In the genomic region with DNA sequence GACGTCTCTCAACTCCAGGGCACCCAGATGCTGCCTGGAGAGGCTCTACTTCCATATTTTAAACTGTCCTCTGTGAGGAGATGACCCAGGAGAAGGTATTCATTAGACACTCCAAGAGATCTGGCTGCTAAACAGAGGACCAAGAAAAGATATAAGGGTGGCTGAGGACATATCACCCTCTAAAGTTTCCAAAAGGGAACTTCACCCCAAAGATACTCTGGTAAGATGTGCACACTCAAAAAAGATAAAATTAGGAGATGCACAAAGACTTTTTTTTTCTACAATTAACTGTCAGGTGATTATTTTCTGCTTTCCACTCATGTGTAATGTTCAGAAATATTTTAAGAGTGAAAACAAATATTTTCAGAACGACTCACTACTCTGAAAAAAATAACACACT, we compare ENCODE assay signal across 8 cellular contexts. TPM values are rescaled to one million over a fixed set of nuclear protein-coding genes. Genes with fewer than 3 reads are reported as not detected.
DNase-seq lines count a peak whose midpoint lies in the region; ATAC-seq and TF ChIP-seq lines count a peak whose summit lies in the region.

No MANE protein-coding gene starts in this region.

- TF ChIP-seq CTCF in AG04450 (IDR thresholded peaks at IDR 0.05; ENCODE audit: low read depth, low read length) = 0 out of 2 replicates have a peak, but pooled peaks have one; percentile 7

- peaks cover 6% of the 10 kb centered on the region; the same call in 1 of the 2 replicates for H3K4me1 ChIP-seq in HAP-1

- intact Hi-C loops in activated CD4-positive, alpha-beta memory T cell treated with anti-CD3 and anti-CD28 coated beads for 36 hours (cut with micrococcal nuclease) = no loop called here
- intact Hi-C loops in left colon (cut with DNase I, micrococcal nuclease) = no loop called here

- CTCF ChIA-PET in AG04450 (lab: Charles Lee) = no interaction called here
- CTCF ChIA-PET in activated CD4-positive, alpha-beta memory T cell treated with anti-CD3 and anti-CD28 coated beads for 36 hours (lab: Charles Lee) = no interaction called here

- peak overlapping the region; percentile 83; the same call in 1 of the 2 replicates for H3K4me3 ChIP-seq in AG04450 (ENCODE audit: low read depth, low read length)
- peak overlapping the region; percentile 94 for H3K4me3 ChIP-seq in HAP-1

- peaks cover 24% of the 10 kb centered on the region for H3K4me1 Mint-ChIP-seq in activated CD4-positive, alpha-beta memory T cell treated with anti-CD3 and anti-CD28 coated beads for 36 hours (ENCODE audit: low read depth)
- H3K4me1 Mint-ChIP-seq in immature natural killer cell = peaks cover 29 to 33% of the 10 kb centered on the region in 2 donors

- peaks cover 16% of the 10 kb centered on the region for H3K9me3 Mint-ChIP-seq in activated CD4-positive, alpha-beta memory T cell treated with anti-CD3 and anti-CD28 coated beads for 36 hours
- H3K9me3 Mint-ChIP-seq in immature natural killer cell = no peaks in the 10 kb centered on the region

- POLR2A ChIA-PET in AG04450 (lab: Yijun Ruan, JAX) = no interaction called here
- POLR2A ChIA-PET in activated CD4-positive, alpha-beta memory T cell treated with anti-CD3 and anti-CD28 coated beads for 36 hours (lab: Charles Lee) = no interaction called here

- H3K36me3 ChIP-seq in HAP-1 (replicated peaks) = peaks cover 7% of the 10 kb centered on the region; the same call in 1 of the 2 replicates

- ATAC-seq in GM21619 (IDR thresholded peaks at IDR 0.05; ENCODE audit: unreplicated experiment) (no peak), left colon (no peak)

- H3K27me3 Mint-ChIP-seq in activated CD4-positive, alpha-beta memory T cell treated with anti-CD3 and anti-CD28 coated beads for 36 hours = no peaks in the 10 kb centered on the region
- peaks cover 5 to 7% (median 7%) of the 10 kb centered on the region in 3 donors for H3K27me3 Mint-ChIP-seq in immature natural killer cell (ENCODE audit: low read depth in 3 of 3)

- H3K4me3 Mint-ChIP-seq in activated CD4-positive, alpha-beta memory T cell treated with anti-CD3 and anti-CD28 coated beads for 36 hours = peak overlapping the region; percentile 90
- peak overlapping the region; percentile 88 to 94 (median 91) for H3K4me3 Mint-ChIP-seq in immature natural killer cell

- in situ Hi-C loops in HAP-1 (cut with MboI; ENCODE audit: low sequenced_read_pairs) = no loop called here

- peaks cover 13% of the 10 kb centered on the region for H3K9me3 ChIP-seq in AG04450 (ENCODE audit: control insufficient read depth, insufficient read depth, low read length)
- H3K9me3 ChIP-seq in HAP-1 = peaks cover 19% of the 10 kb centered on the region

- H3K27me3 ChIP-seq in AG04450 (ENCODE audit: control insufficient read depth, insufficient read depth, low read length) (no peaks in the 10 kb centered on the region), HAP-1 (ENCODE audit: low read depth) (no peaks in the 10 kb centered on the region)

- H3K36me3 Mint-ChIP-seq in activated CD4-positive, alpha-beta memory T cell treated with anti-CD3 and anti-CD28 coated beads for 36 hours = peaks cover 22% of the 10 kb centered on the region
- no peaks in the 10 kb centered on the region for H3K36me3 Mint-ChIP-seq in immature natural killer cell

- H3K27ac ChIP-seq in AG04450 (ENCODE audit: low read depth, low read length) = no peak overlapping the region

- no peak for DNase-seq in AG04450 (ENCODE audit: low read depth, low spot score)
- no peak for DNase-seq in HAP-1 (ENCODE audit: low spot score in 2 of 2)
- no peak for DNase-seq in activated CD4-positive, alpha-beta memory T cell treated with anti-CD3 and anti-CD28 coated beads for 36 hours
- DNase-seq in immature natural killer cell = no peak
- DNase-seq in activated CD8-positive, alpha-beta memory T cell treated with anti-CD3 and anti-CD28 coated beads, Interleukin-2, amount 50 U/mL, for 4 hours = no peak
- DNase-seq in DMS153 (lab: John Stamatoyannopoulos, UW) = no peak
- DNase-seq in left colon = no peak

- H3K27ac Mint-ChIP-seq in activated CD4-positive, alpha-beta memory T cell treated with anti-CD3 and anti-CD28 coated beads for 36 hours = no peak overlapping the region
- H3K27ac Mint-ChIP-seq in immature natural killer cell = peak overlapping the region in 5 of 6 donors; percentile 60 to 84 (median 72)

RNA-seq across cellular contexts. Expression of gene ZNF670, which starts 1.4 kb away (rescaled TPM):
- polyA plus RNA-seq in AG04450 (2011; rRNA removed) (2.2 and 3.3 TPM in 2 replicates), immature natural killer cell (1 to 10 TPM in 1 of 3 donors, under 1 TPM in 1, not detected in 1; 0.88 to 1.1 TPM)
- polyA minus RNA-seq in AG04450 (2011; rRNA and poly(A)+ RNA removed) = 1.4 and 1.9 TPM in 2 replicates
- 1 to 10 TPM; 3.9 to 4.5 TPM for total RNA-seq in activated CD4-positive, alpha-beta memory T cell treated with anti-CD3 and anti-CD28 coated beads for 36 hours
- total RNA-seq in left colon = 1 to 10 TPM; 2.0 to 2.3 TPM

RNA-seq across cellular contexts. Expression of gene ZNF669, which starts 26.9 kb away (rescaled TPM):
- 7.4 and 8.4 TPM in 2 replicates for polyA plus RNA-seq in AG04450 (2011; rRNA removed)
- 8.1 and 8.8 TPM in 2 replicates for polyA minus RNA-seq in AG04450 (2011; rRNA and poly(A)+ RNA removed)
- total RNA-seq in activated CD4-positive, alpha-beta memory T cell treated with anti-CD3 and anti-CD28 coated beads for 36 hours = 1 to 10 TPM; 7.9 to 8.4 TPM
- polyA plus RNA-seq in immature natural killer cell = 10 to 100 TPM; 17.4 to 31.3 (median 19.6) TPM
- total RNA-seq in left colon = 1 to 10 TPM; 4.9 to 5.9 TPM
